In the genomic region with DNA sequence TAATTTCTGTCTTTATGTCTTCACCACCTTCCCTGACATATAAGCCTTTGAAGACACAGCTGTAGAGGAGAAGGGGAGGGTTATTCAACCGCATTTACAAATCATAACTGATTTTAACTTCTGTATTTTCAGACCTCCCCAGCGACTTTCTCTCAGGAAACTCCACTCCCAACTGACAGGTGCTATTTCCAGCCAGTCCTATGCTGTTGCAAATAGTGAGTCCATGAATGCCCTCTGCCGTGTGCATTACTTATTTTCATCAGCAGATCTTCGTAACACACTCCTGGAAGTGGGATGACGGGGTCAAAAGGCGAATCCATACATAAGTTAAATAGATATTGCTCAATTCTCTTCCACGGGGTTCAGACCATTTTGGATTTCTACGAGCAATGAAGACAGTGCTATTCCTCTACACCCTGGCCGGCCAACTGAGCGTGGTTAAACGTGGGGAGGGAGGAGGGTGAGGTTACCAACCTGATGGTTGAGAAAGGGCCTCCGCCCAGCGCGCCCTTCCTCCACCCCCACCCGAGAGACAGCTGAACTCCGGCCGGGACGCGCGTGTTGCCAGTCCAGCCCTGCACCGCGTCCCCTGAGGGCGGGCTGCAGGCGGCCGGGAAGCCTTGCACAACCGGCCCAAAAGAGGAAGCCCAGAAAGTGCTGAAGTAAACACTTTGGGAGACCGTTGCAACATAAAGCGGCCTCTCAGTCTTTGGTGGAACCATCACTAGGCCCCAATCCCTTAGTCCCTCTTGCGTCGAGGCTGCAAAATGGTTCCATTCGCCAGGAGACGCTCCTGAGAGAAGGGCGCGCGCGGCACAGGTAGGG, we compare ENCODE assay signal across 8 cellular contexts. TPM values are rescaled to one million over a fixed set of nuclear protein-coding genes. Genes with fewer than 3 reads are reported as not detected.
DNase-seq lines count a peak whose midpoint lies in the region; ATAC-seq and TF ChIP-seq lines count a peak whose summit lies in the region.

A gene with protein sequence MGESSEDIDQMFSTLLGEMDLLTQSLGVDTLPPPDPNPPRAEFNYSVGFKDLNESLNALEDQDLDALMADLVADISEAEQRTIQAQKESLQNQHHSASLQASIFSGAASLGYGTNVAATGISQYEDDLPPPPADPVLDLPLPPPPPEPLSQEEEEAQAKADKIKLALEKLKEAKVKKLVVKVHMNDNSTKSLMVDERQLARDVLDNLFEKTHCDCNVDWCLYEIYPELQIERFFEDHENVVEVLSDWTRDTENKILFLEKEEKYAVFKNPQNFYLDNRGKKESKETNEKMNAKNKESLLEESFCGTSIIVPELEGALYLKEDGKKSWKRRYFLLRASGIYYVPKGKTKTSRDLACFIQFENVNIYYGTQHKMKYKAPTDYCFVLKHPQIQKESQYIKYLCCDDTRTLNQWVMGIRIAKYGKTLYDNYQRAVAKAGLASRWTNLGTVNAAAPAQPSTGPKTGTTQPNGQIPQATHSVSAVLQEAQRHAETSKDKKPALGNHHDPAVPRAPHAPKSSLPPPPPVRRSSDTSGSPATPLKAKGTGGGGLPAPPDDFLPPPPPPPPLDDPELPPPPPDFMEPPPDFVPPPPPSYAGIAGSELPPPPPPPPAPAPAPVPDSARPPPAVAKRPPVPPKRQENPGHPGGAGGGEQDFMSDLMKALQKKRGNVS (plus strand): TSS at position 705 of the 825 bp plus-strand sequence. CDS start 53,986 bp downstream, outside the sequence.

- peaks cover 7% of the 10 kb centered on the region for H3K36me3 Mint-ChIP-seq in CD4-positive, CD25-positive, alpha-beta regulatory T cell

- no peak for TF ChIP-seq EP300 in suprapubic skin (IDR thresholded peaks at IDR 0.05)

- no peaks in the 10 kb centered on the region for H3K27me3 ChIP-seq in CD4-positive, CD25-positive, alpha-beta regulatory T cell (ENCODE audit: control insufficient read depth, insufficient read depth, low read length)
- H3K27me3 ChIP-seq in mononuclear cell (ENCODE audit: insufficient read depth, low read length) (no peaks in the 10 kb centered on the region), suprapubic skin (peaks cover 11% of the 10 kb centered on the region)

- WGBS in suprapubic skin, result 16% methylated on average over 34 of the region's 36 CpGs

- peak; percentile 44 to 52 for ATAC-seq in CD4-positive, CD25-positive, alpha-beta regulatory T cell (ENCODE audit: low read depth in 2 of 2)
- peak; percentile 40 for ATAC-seq in GM19468 (IDR thresholded peaks at IDR 0.05; ENCODE audit: extremely low read depth, unreplicated experiment)

- no peak for TF ChIP-seq POLR2A in suprapubic skin (IDR thresholded peaks at IDR 0.05)

- peak within 1 kb of the TSS; percentile 97 to 98 (median 97) for H3K27ac Mint-ChIP-seq in CD4-positive, CD25-positive, alpha-beta regulatory T cell

- TF ChIP-seq CTCF in epithelial cell of esophagus (IDR thresholded peaks at IDR 0.05; ENCODE audit: insufficient read depth, low read depth, low read length, missing control alignments), result no peak
- no peak for TF ChIP-seq CTCF in suprapubic skin (IDR thresholded peaks at IDR 0.05)

- no peaks in the 10 kb centered on the region for H3K9me3 Mint-ChIP-seq in CD4-positive, CD25-positive, alpha-beta regulatory T cell

- H3K4me3 ChIP-seq in CD4-positive, CD25-positive, alpha-beta regulatory T cell (ENCODE audit: low read depth, low read length), result peak within 1 kb of the TSS; percentile 95
- H3K4me3 ChIP-seq in epithelial cell of esophagus (ENCODE audit: low read length), result no peak within 1 kb of the TSS
- H3K4me3 ChIP-seq in mononuclear cell (ENCODE audit: low read length), result peak within 1 kb of the TSS; percentile 88
- H3K4me3 ChIP-seq in suprapubic skin, result peak within 1 kb of the TSS; percentile 54

- peak in 2 of 3 donors; percentile 46 to 79 for DNase-seq in CD4-positive, CD25-positive, alpha-beta regulatory T cell
- DNase-seq in HUDEP-2 (lab: John Stamatoyannopoulos, UW; ENCODE audit: unreplicated experiment in 76 of 76), result peak in 70 of 76 experiments; percentile 6 to 83 (median 54)
- DNase-seq in activated CD4-positive, alpha-beta T cell treated with anti-CD3 and anti-CD28 coated beads, Interleukin-2, amount 50 U/mL, for 24 hours (ENCODE audit: low read depth in 1 of 2, low spot score in 1 of 2), result peak; percentile 27
- DNase-seq in epithelial cell of esophagus (ENCODE audit: low read depth), result peak; percentile 6
- peak; percentile 88 to 90 for DNase-seq in suprapubic skin (ENCODE audit: low spot score in 2 of 2)
- DNase-seq in NCI-H1092 treated with DMSO at 0.1 percent for 48 hours (lab: John Stamatoyannopoulos, UW), result no peak

- peaks cover 2% of the 10 kb centered on the region for H3K36me3 ChIP-seq in CD4-positive, CD25-positive, alpha-beta regulatory T cell (ENCODE audit: control insufficient read depth, insufficient read depth, low read length)
- no peaks in the 10 kb centered on the region for H3K36me3 ChIP-seq in suprapubic skin

- peak within 1 kb of the TSS; percentile 95 to 99 (median 98) for H3K4me3 Mint-ChIP-seq in CD4-positive, CD25-positive, alpha-beta regulatory T cell

- no peaks in the 10 kb centered on the region for H3K9me3 ChIP-seq in CD4-positive, CD25-positive, alpha-beta regulatory T cell (ENCODE audit: control insufficient read depth in 2 of 2, low read length in 2 of 2)
- H3K9me3 ChIP-seq in mononuclear cell (ENCODE audit: low read depth, low read length) (no peaks in the 10 kb centered on the region), suprapubic skin (no peaks in the 10 kb centered on the region)

- peak within 1 kb of the TSS; percentile 88 for H3K27ac ChIP-seq in CD4-positive, CD25-positive, alpha-beta regulatory T cell (ENCODE audit: insufficient read depth, low read length, poor library complexity, severe bottlenecking)
- peak within 1 kb of the TSS; percentile 84 for H3K27ac ChIP-seq in suprapubic skin

- H3K27me3 Mint-ChIP-seq in CD4-positive, CD25-positive, alpha-beta regulatory T cell, result no peaks in the 10 kb centered on the region

- H3K4me1 ChIP-seq in CD4-positive, CD25-positive, alpha-beta regulatory T cell (ENCODE audit: control insufficient read depth, insufficient read depth, low read length, poor library complexity, severe bottlenecking), result peaks cover 52% of the 10 kb centered on the region
- H3K4me1 ChIP-seq in mononuclear cell (ENCODE audit: insufficient read depth, low read length) (peaks cover 63% of the 10 kb centered on the region), suprapubic skin (peaks cover 10% of the 10 kb centered on the region)

- H3K4me1 Mint-ChIP-seq in CD4-positive, CD25-positive, alpha-beta regulatory T cell, result peaks cover 16 to 51% (median 35%) of the 10 kb centered on the region in 4 donors

RNA-seq across cellular contexts. Expression of the gene that starts here (rescaled TPM):
- total RNA-seq in CD4-positive, CD25-positive, alpha-beta regulatory T cell, result 86.4 TPM
- polyA plus RNA-seq in CD4-positive, CD25-positive, alpha-beta regulatory T cell, result 10 to 100 TPM; 44.1 to 56.0 (median 50.3) TPM
- total RNA-seq in mononuclear cell, result 38.0 TPM
- 1 to 10 TPM; 1.0 to 4.5 (median 2.7) TPM for total RNA-seq in suprapubic skin
